1 cellular context compared by ENCODE assay signal in the genomic region with DNA sequence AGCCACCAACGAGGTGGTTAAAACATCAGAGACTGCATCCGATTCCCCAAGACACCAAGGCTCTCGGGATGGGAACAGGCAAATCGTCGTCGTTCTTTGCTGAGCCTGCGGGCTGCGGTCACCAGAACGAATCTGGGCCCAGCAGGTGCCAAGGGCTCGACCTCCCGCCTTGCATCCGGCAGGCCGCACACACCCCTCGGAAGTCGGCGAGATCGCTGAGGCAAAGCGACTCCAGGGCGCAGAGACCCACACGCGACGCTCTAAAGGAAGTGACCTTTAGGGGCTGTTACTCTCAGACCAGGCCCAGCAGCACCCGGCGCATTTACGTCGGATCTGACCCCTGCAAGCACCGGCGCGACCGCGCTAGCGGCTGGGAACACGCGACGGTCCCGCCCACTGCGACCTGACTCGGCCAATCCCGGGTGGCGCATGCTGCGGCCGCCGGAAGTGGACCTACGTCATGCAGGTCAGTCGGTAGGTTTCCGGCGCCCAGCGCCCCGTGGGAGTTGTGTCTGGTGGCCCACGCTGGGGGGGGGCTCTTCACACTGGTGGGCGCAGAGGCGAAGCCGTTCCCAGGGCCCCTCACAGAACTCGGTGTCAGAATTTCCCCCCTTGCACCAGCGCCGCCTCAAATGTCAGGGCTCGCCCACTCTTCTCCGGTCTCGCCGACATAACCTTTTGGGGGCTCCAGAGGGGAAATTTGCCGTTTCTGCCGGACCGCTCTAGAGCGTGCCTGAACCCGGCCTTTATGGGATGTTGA.
A peak's percentile ranks its signal among the peaks of the same experiment; 100 is the strongest.
TF ChIP-seq lines count a peak whose summit lies in the region.

No MANE protein-coding gene starts in this region.

TF ChIP-seq in K562, 482 proteins besides CTCF, POLR2A, EP300 and RAD21 (continued from another document and continues in another):
- TF ChIP-seq, protein P1, sequence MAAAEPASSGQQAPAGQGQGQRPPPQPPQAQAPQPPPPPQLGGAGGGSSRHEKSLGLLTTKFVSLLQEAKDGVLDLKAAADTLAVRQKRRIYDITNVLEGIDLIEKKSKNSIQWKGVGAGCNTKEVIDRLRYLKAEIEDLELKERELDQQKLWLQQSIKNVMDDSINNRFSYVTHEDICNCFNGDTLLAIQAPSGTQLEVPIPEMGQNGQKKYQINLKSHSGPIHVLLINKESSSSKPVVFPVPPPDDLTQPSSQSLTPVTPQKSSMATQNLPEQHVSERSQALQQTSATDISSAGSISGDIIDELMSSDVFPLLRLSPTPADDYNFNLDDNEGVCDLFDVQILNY (CRISPR knock-in tag; IDR thresholded peaks at IDR 0.05) = peak; percentile 46; the same call in 1 of the 2 replicates
- no peak for TF ChIP-seq PYGO2 (tag; IDR thresholded peaks at IDR 0.05)
- no peak for TF ChIP-seq SMARCC2 (IDR thresholded peaks at IDR 0.05; ENCODE audit: low read depth)
- no peak for TF ChIP-seq MAFG (tag; conservative IDR thresholded peaks at IDR 0.05)
- peak; percentile 92 for TF ChIP-seq ESRRA (IDR thresholded peaks at IDR 0.05; ENCODE audit: borderline replicate concordance, low read depth)
- TF ChIP-seq, protein P2, sequence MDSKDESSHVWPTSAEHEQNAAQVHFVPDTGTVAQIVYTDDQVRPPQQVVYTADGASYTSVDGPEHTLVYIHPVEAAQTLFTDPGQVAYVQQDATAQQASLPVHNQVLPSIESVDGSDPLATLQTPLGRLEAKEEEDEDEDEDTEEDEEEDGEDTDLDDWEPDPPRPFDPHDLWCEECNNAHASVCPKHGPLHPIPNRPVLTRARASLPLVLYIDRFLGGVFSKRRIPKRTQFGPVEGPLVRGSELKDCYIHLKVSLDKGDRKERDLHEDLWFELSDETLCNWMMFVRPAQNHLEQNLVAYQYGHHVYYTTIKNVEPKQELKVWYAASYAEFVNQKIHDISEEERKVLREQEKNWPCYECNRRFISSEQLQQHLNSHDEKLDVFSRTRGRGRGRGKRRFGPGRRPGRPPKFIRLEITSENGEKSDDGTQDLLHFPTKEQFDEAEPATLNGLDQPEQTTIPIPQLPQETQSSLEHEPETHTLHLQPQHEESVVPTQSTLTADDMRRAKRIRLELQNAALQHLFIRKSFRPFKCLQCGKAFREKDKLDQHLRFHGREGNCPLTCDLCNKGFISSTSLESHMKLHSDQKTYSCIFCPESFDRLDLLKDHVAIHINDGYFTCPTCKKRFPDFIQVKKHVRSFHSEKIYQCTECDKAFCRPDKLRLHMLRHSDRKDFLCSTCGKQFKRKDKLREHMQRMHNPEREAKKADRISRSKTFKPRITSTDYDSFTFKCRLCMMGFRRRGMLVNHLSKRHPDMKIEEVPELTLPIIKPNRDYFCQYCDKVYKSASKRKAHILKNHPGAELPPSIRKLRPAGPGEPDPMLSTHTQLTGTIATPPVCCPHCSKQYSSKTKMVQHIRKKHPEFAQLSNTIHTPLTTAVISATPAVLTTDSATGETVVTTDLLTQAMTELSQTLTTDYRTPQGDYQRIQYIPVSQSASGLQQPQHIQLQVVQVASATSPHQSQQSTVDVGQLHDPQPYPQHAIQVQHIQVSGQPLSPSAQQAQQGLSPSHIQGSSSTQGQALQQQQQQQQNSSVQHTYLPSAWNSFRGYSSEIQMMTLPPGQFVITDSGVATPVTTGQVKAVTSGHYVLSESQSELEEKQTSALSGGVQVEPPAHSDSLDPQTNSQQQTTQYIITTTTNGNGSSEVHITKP (IDR thresholded peaks at IDR 0.05; ENCODE audit: partially characterized antibody) = peak; percentile 33
- TF ChIP-seq XRCC3 (IDR thresholded peaks at IDR 0.05) = no peak
- TF ChIP-seq FIP1L1 (IDR thresholded peaks at IDR 0.05; ENCODE audit: low read depth, low read length, poor library complexity, severe bottlenecking) = no peak
- TF ChIP-seq FOXK2 (conservative IDR thresholded peaks at IDR 0.05 in 1 of 2, IDR thresholded peaks at IDR 0.05 in 1 of 2; ENCODE audit: low read depth in 2 of 2) = peak; percentile 67 to 85; a peak in 3 of 4 replicates
- TF ChIP-seq TEAD4 (IDR thresholded peaks at IDR 0.05; ENCODE audit: low read length) = peak; percentile 8; the same call in 1 of the 2 replicates
- no peak for TF ChIP-seq TEAD4 (CRISPR knock-in tag; IDR thresholded peaks at IDR 0.05; ENCODE audit: borderline replicate concordance)
- TF ChIP-seq NCOR1 (IDR thresholded peaks at IDR 0.05) = peak; percentile 17; the same call in 1 of the 2 replicates
- no peak for TF ChIP-seq OTX1 (CRISPR knock-in tag; IDR thresholded peaks at IDR 0.05)
- TF ChIP-seq, protein P3, sequence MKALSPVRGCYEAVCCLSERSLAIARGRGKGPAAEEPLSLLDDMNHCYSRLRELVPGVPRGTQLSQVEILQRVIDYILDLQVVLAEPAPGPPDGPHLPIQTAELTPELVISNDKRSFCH (CRISPR knock-in tag; IDR thresholded peaks at IDR 0.05) = no peak
- TF ChIP-seq, protein P3 (tag; IDR thresholded peaks at IDR 0.05) = peak; percentile 85
- TF ChIP-seq, protein P4, sequence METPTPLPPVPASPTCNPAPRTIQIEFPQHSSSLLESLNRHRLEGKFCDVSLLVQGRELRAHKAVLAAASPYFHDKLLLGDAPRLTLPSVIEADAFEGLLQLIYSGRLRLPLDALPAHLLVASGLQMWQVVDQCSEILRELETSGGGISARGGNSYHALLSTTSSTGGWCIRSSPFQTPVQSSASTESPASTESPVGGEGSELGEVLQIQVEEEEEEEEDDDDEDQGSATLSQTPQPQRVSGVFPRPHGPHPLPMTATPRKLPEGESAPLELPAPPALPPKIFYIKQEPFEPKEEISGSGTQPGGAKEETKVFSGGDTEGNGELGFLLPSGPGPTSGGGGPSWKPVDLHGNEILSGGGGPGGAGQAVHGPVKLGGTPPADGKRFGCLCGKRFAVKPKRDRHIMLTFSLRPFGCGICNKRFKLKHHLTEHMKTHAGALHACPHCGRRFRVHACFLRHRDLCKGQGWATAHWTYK (CRISPR knock-in tag; IDR thresholded peaks at IDR 0.05) = peak; percentile 49; the same call in 1 of the 2 replicates
- no peak for TF ChIP-seq POLR3A (IDR thresholded peaks at IDR 0.05; ENCODE audit: borderline replicate concordance, extremely low read depth, insufficient read depth, insufficient read length)
- TF ChIP-seq ZNF77 (CRISPR knock-in tag; IDR thresholded peaks at IDR 0.05) = no peak
- TF ChIP-seq, protein P5, sequence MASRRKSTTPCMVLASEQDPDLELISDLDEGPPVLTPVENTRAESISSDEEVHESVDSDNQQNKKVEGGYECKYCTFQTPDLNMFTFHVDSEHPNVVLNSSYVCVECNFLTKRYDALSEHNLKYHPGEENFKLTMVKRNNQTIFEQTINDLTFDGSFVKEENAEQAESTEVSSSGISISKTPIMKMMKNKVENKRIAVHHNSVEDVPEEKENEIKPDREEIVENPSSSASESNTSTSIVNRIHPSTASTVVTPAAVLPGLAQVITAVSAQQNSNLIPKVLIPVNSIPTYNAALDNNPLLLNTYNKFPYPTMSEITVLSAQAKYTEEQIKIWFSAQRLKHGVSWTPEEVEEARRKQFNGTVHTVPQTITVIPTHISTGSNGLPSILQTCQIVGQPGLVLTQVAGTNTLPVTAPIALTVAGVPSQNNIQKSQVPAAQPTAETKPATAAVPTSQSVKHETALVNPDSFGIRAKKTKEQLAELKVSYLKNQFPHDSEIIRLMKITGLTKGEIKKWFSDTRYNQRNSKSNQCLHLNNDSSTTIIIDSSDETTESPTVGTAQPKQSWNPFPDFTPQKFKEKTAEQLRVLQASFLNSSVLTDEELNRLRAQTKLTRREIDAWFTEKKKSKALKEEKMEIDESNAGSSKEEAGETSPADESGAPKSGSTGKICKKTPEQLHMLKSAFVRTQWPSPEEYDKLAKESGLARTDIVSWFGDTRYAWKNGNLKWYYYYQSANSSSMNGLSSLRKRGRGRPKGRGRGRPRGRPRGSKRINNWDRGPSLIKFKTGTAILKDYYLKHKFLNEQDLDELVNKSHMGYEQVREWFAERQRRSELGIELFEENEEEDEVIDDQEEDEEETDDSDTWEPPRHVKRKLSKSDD (conservative IDR thresholded peaks at IDR 0.05; ENCODE audit: low read length) = no peak
- TF ChIP-seq NFYB (IDR thresholded peaks at IDR 0.05; ENCODE audit: extremely low read depth, insufficient read length) = peak; percentile 56
- peak; percentile 61 to 69; a peak in 3 of 4 replicates for TF ChIP-seq KDM1A (IDR thresholded peaks at IDR 0.05)
- TF ChIP-seq, protein P6, sequence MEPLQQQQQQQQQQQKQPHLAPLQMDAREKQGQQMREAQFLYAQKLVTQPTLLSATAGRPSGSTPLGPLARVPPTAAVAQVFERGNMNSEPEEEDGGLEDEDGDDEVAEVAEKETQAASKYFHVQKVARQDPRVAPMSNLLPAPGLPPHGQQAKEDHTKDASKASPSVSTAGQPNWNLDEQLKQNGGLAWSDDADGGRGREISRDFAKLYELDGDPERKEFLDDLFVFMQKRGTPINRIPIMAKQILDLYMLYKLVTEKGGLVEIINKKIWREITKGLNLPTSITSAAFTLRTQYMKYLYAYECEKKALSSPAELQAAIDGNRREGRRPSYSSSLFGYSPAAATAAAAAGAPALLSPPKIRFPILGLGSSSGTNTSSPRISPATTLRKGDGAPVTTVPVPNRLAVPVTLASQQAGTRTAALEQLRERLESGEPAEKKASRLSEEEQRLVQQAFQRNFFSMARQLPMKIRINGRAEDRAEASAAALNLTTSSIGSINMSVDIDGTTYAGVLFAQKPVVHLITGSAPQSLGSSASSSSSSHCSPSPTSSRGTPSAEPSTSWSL (CRISPR knock-in tag; IDR thresholded peaks at IDR 0.05; ENCODE audit: borderline replicate concordance) = 0 out of 2 replicates have a peak, but pooled peaks have one; percentile 20
- TF ChIP-seq RAD51 (IDR thresholded peaks at IDR 0.05; ENCODE audit: borderline replicate concordance, low read depth) = 0 out of 2 replicates have a peak, but pooled peaks have one; percentile 21
- TF ChIP-seq EHMT2 (IDR thresholded peaks at IDR 0.05) = peak; percentile 78; the same call in 1 of the 2 replicates
- peak; percentile 94 for TF ChIP-seq ATF7 (IDR thresholded peaks at IDR 0.05)
- TF ChIP-seq CHCHD3 (CRISPR knock-in tag; IDR thresholded peaks at IDR 0.05) = peak; percentile 52; the same call in 1 of the 2 replicates
- TF ChIP-seq, protein P7, sequence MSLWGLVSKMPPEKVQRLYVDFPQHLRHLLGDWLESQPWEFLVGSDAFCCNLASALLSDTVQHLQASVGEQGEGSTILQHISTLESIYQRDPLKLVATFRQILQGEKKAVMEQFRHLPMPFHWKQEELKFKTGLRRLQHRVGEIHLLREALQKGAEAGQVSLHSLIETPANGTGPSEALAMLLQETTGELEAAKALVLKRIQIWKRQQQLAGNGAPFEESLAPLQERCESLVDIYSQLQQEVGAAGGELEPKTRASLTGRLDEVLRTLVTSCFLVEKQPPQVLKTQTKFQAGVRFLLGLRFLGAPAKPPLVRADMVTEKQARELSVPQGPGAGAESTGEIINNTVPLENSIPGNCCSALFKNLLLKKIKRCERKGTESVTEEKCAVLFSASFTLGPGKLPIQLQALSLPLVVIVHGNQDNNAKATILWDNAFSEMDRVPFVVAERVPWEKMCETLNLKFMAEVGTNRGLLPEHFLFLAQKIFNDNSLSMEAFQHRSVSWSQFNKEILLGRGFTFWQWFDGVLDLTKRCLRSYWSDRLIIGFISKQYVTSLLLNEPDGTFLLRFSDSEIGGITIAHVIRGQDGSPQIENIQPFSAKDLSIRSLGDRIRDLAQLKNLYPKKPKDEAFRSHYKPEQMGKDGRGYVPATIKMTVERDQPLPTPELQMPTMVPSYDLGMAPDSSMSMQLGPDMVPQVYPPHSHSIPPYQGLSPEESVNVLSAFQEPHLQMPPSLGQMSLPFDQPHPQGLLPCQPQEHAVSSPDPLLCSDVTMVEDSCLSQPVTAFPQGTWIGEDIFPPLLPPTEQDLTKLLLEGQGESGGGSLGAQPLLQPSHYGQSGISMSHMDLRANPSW (CRISPR knock-in tag; IDR thresholded peaks at IDR 0.05) = peak; percentile 89; the same call in 1 of the 2 replicates
- TF ChIP-seq NCOA2 (IDR thresholded peaks at IDR 0.05; ENCODE audit: partially characterized antibody in 2 of 2) = no peak
- TF ChIP-seq NR2C2 (CRISPR knock-in tag; IDR thresholded peaks at IDR 0.05) = peak; percentile 94
- TF ChIP-seq NR2C2 (tag; IDR thresholded peaks at IDR 0.05) = peak; percentile 99
- TF ChIP-seq NFIC (IDR thresholded peaks at IDR 0.05) = peak; percentile 72
- no peak for TF ChIP-seq ZNF586 (CRISPR knock-in tag; conservative IDR thresholded peaks at IDR 0.05)
- TF ChIP-seq FOSL1 (tag; conservative IDR thresholded peaks at IDR 0.05) = no peak
- peak; percentile 65; the same call in 1 of the 2 replicates for TF ChIP-seq ZNF175 (CRISPR knock-in tag; IDR thresholded peaks at IDR 0.05; ENCODE audit: low read depth)
- TF ChIP-seq CREB1 (IDR thresholded peaks at IDR 0.05) = peak; percentile 93
- peak; percentile 94 for TF ChIP-seq CREB1 (CRISPR knock-in tag; IDR thresholded peaks at IDR 0.05)
- TF ChIP-seq, protein P8, sequence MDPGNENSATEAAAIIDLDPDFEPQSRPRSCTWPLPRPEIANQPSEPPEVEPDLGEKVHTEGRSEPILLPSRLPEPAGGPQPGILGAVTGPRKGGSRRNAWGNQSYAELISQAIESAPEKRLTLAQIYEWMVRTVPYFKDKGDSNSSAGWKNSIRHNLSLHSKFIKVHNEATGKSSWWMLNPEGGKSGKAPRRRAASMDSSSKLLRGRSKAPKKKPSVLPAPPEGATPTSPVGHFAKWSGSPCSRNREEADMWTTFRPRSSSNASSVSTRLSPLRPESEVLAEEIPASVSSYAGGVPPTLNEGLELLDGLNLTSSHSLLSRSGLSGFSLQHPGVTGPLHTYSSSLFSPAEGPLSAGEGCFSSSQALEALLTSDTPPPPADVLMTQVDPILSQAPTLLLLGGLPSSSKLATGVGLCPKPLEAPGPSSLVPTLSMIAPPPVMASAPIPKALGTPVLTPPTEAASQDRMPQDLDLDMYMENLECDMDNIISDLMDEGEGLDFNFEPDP (CRISPR knock-in tag; IDR thresholded peaks at IDR 0.05) = no peak
- TF ChIP-seq GABPB1 (CRISPR knock-in tag; IDR thresholded peaks at IDR 0.05) = peak; percentile 96
- TF ChIP-seq MTA1 (IDR thresholded peaks at IDR 0.05; ENCODE audit: borderline replicate concordance) = peak; percentile 93
- peak; percentile 84 for TF ChIP-seq NCOA6 (IDR thresholded peaks at IDR 0.05)
- peak in 1 of 2 experiments; percentile 62; a peak in 1 of 4 replicates for TF ChIP-seq TRIM24 (IDR thresholded peaks at IDR 0.05)
- TF ChIP-seq RFX7 (CRISPR knock-in tag; IDR thresholded peaks at IDR 0.05) = no peak
- TF ChIP-seq KLF1 (tag; IDR thresholded peaks at IDR 0.05) = no peak
- TF ChIP-seq, protein P9, sequence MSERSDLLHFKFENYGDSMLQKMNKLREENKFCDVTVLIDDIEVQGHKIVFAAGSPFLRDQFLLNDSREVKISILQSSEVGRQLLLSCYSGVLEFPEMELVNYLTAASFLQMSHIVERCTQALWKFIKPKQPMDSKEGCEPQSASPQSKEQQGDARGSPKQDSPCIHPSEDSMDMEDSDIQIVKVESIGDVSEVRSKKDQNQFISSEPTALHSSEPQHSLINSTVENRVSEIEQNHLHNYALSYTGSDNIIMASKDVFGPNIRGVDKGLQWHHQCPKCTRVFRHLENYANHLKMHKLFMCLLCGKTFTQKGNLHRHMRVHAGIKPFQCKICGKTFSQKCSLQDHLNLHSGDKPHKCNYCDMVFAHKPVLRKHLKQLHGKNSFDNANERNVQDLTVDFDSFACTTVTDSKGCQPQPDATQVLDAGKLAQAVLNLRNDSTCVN (CRISPR knock-in tag; IDR thresholded peaks at IDR 0.05) = no peak
- TF ChIP-seq NFRKB (IDR thresholded peaks at IDR 0.05; ENCODE audit: low read depth) = peak; percentile 78; the same call in 1 of the 2 replicates
- peak; percentile 48; the same call in 1 of the 2 replicates for TF ChIP-seq SREBF1 (IDR thresholded peaks at IDR 0.05; ENCODE audit: borderline replicate concordance, low read depth, low read length)
- no peak for TF ChIP-seq MIER1 (IDR thresholded peaks at IDR 0.05; ENCODE audit: low read depth)
